Comparison of ENCODE assay signal across 9 cellular contexts in the genomic region with DNA sequence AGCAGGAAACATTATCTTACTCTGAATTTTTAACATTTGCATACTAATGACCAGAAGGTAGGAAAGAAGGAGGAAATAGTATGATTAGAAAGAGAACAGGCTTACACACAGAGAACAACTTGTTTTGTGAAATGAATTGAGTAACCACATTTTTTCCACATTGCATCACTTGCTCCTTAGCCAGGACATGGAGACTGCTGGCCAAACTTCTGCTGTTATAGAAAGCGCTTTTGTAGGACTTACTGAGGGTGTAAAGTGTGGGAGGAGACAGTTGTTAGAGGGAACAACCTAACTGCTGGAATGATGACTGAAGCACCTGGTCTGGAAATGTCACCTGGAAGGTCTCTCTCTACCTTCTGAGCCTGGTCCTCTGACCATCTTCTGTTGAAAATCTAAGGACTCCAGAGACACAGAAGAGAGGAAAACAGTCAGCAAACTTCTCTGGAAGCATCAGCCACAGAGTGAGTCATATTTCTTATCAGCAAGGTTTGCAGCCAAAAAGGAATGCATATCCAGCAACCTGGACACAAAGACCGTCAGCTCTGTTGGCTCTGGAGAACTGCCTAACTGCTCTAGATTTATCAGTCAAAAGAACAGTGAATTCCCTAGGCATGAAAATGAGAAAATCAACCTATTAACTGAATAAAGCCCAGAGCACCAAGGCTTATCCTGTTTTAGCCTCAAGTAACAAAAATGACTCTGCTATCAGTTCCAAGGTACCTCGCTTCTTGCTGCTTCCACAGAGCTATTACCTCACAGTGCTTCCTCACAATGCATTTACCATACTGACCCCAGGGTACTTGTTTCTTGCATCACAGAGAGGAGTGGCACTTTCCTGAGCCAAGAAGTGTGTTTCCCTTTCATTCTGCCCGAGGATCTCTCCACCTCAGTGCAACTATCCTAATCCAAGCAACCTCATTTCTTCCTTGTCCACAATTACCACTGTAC.
A peak's percentile ranks its signal among the peaks of the same experiment; 100 is the strongest.
DNase-seq lines count a peak whose midpoint lies in the region; ATAC-seq and TF ChIP-seq lines count a peak whose summit lies in the region.
"Had no signal": no experiment of that assay in that cellular context is flagged by ENCODE, and none has a peak within 500 bp of the region (broad histone marks: within the 10 kb centered on the region; RNA-seq: fewer than 3 reads in every experiment).

No MANE protein-coding gene starts in this region.

- no peaks in the 10 kb centered on the region for H3K9me3 ChIP-seq in mesodermal cell (ENCODE audit: control insufficient read depth, low read length)

- WGBS in mesodermal cell (ENCODE audit: insufficient coverage in 2 of 2), 2 experiments: 85 to 93% methylated on average over 2 to 4 of the region's 4 CpGs

- ATAC-seq in GM19452 (IDR thresholded peaks at IDR 0.05; ENCODE audit: unreplicated experiment): no peak
- ATAC-seq: GM12878 had no signal

- peaks cover 19% of the 10 kb centered on the region for H3K36me3 ChIP-seq in mesodermal cell (ENCODE audit: control insufficient read depth, insufficient read depth, low read length)

- no peaks in the 10 kb centered on the region for H3K27me3 ChIP-seq in dorsolateral prefrontal cortex

- intact Hi-C loops in dorsolateral prefrontal cortex (cut with DNase I): loop anchor here in 1 of 2 donors (10.0 kb wide), 1 partner anchor 125 kb away; no protein-coding TSS in a partner anchor

- TF ChIP-seq CTCF in AG10803 (conservative IDR thresholded peaks at IDR 0.05; ENCODE audit: low read length) (no peak), dorsolateral prefrontal cortex (IDR thresholded peaks at IDR 0.05 in 54 of 56, conservative IDR thresholded peaks at IDR 0.05 in 2 of 56; ENCODE audit: low read depth in 1 of 56, partially characterized antibody in 56 of 56) (no peak), GM20000 (IDR thresholded peaks at IDR 0.05; ENCODE audit: extremely low read depth, missing control alignments) (no peak)

- peak overlapping the region; percentile 18; the same call in 1 of the 2 replicates for H3K4me3 ChIP-seq in AG10803 (ENCODE audit: low read length)
- no peak overlapping the region for H3K4me3 ChIP-seq in dorsolateral prefrontal cortex
- no peak overlapping the region for H3K4me3 ChIP-seq in mesodermal cell (ENCODE audit: extremely low read depth, insufficient read depth, low read length, poor library complexity, severe bottlenecking)
- H3K4me3 ChIP-seq: GM12878 had no signal

- H3K27ac ChIP-seq in dorsolateral prefrontal cortex (peak overlapping the region in 46 of 59 donors; percentile 1 to 84 (median 54)), mesodermal cell (ENCODE audit: low read depth, low read length, severe bottlenecking) (peak overlapping the region; percentile 99)

- peaks cover 17% of the 10 kb centered on the region for H3K4me1 ChIP-seq in mesodermal cell (ENCODE audit: control insufficient read depth, insufficient read depth, low read length, poor library complexity, severe bottlenecking)

- DNase-seq in AG10803 (ENCODE audit: low read depth): peak; percentile 91
- peak; percentile 61 for DNase-seq in NCI-H2196 treated with DMSO at 0.1 percent for 48 hours (lab: John Stamatoyannopoulos, UW; ENCODE audit: unreplicated experiment)
- DNase-seq in dorsolateral prefrontal cortex: peak in 1 of 10 donors; percentile 14
- no peak for DNase-seq in GM20000 (ENCODE audit: low spot score)
- no peak for DNase-seq in COR-L47 (lab: John Stamatoyannopoulos, UW)
- DNase-seq in NCI-H146 (lab: John Stamatoyannopoulos, UW): no peak

Comparison
In these comparisons a context has a peak if more than half of its experiments do, and no peak if none do; other contexts are left out.
1. DNase-seq: peak in AG10803 (single experiment) and NCI-H2196 treated with DMSO at 0.1 percent for 48 hours (single experiment); none in GM20000 (single experiment), COR-L47 (single experiment) and NCI-H146 (single experiment).